In genomic region chr21:14482165-14482564, GRCh38 we compare ENCODE assay signal across 8 cellular contexts.
DNase-seq lines count a peak whose midpoint lies in the region; ATAC-seq and TF ChIP-seq lines count a peak whose summit lies in the region.

No MANE protein-coding gene starts in this region.

- CTCF ChIA-PET in CD8-positive, alpha-beta T cell (lab: Charles Lee) = interaction anchor here (1.2 kb wide), 2 partner anchors 11 to 256 kb away, joined by 3 read pairs; no protein-coding TSS in a partner anchor
- CTCF ChIA-PET in WTC11 (lab: Charles Lee) = no interaction called here

- no peak overlapping the region for H3K27ac ChIP-seq in CD8-positive, alpha-beta T cell (ENCODE audit: low read depth, low read length)
- H3K27ac ChIP-seq in SK-N-MC (no peak overlapping the region), thyroid gland (no peak overlapping the region)

- no peaks in the 10 kb centered on the region for H3K36me3 ChIP-seq in CD8-positive, alpha-beta T cell (ENCODE audit: insufficient read depth, low read length)
- H3K36me3 ChIP-seq in SK-N-MC (ENCODE audit: insufficient read depth, low read length) (no peaks in the 10 kb centered on the region), thyroid gland (no peaks in the 10 kb centered on the region)

- no peak overlapping the region for H3K4me3 ChIP-seq in CD8-positive, alpha-beta T cell (ENCODE audit: low read depth, low read length)
- H3K4me3 ChIP-seq in SK-N-MC (no peak overlapping the region), thyroid gland (replicated peaks in 1 of 3) (no peak overlapping the region)

- WGBS in thyroid gland, 2 donors = 66 to 72% methylated on average over 7 of the region's 7 CpGs

- TF ChIP-seq CTCF in CD8-positive, alpha-beta T cell (IDR thresholded peaks at IDR 0.05) = no peak
- TF ChIP-seq CTCF in GM20000 (IDR thresholded peaks at IDR 0.05; ENCODE audit: extremely low read depth, missing control alignments) = no peak
- no peak for TF ChIP-seq CTCF in thyroid gland (IDR thresholded peaks at IDR 0.05)
- TF ChIP-seq CTCF in WTC11 (IDR thresholded peaks at IDR 0.05) = no peak

- POLR2A ChIA-PET in CD8-positive, alpha-beta T cell (lab: Charles Lee) = no interaction called here
- POLR2A ChIA-PET in WTC11 (lab: Charles Lee) = no interaction called here

- no peaks in the 10 kb centered on the region for H3K27me3 ChIP-seq in CD8-positive, alpha-beta T cell (ENCODE audit: insufficient read depth, low read length)
- H3K27me3 ChIP-seq in thyroid gland = no peaks in the 10 kb centered on the region

- no peak for TF ChIP-seq POLR2A in thyroid gland (IDR thresholded peaks at IDR 0.05)

- peaks cover 10% of the 10 kb centered on the region for H3K36me3 Mint-ChIP-seq in CD8-positive, alpha-beta T cell
- peaks cover 7% of the 10 kb centered on the region for H3K36me3 Mint-ChIP-seq in effector memory CD8-positive, alpha-beta T cell (ENCODE audit: insufficient read depth)
- H3K36me3 Mint-ChIP-seq in WTC11 = no peaks in the 10 kb centered on the region

- intact Hi-C loops in CD8-positive, alpha-beta T cell (cut with DNase I, micrococcal nuclease) = no loop called here
- intact Hi-C loops in thyroid gland (cut with DNase I) = no loop called here

- peak overlapping the region; percentile 55 for H3K4me3 Mint-ChIP-seq in CD8-positive, alpha-beta T cell
- peak overlapping the region; percentile 32 to 47 for H3K4me3 Mint-ChIP-seq in effector memory CD8-positive, alpha-beta T cell
- H3K4me3 Mint-ChIP-seq in WTC11 = no peak overlapping the region

- peaks cover 8% of the 10 kb centered on the region for H3K4me1 Mint-ChIP-seq in CD8-positive, alpha-beta T cell (ENCODE audit: low read depth)
- H3K4me1 Mint-ChIP-seq in effector memory CD8-positive, alpha-beta T cell (ENCODE audit: low read depth in 2 of 2) = peaks cover 13 to 18% of the 10 kb centered on the region in 2 donors
- no peaks in the 10 kb centered on the region for H3K4me1 Mint-ChIP-seq in WTC11

- H3K27ac Mint-ChIP-seq in CD8-positive, alpha-beta T cell = peak overlapping the region; percentile 9
- H3K27ac Mint-ChIP-seq in effector memory CD8-positive, alpha-beta T cell = peak overlapping the region; percentile 7 to 42
- H3K27ac Mint-ChIP-seq in WTC11 = no peak overlapping the region

- no peaks in the 10 kb centered on the region for H3K27me3 Mint-ChIP-seq in CD8-positive, alpha-beta T cell (ENCODE audit: low read depth)
- no peaks in the 10 kb centered on the region for H3K27me3 Mint-ChIP-seq in effector memory CD8-positive, alpha-beta T cell
- no peaks in the 10 kb centered on the region for H3K27me3 Mint-ChIP-seq in WTC11 (ENCODE audit: low read depth)

- ATAC-seq in CD8-positive, alpha-beta T cell = peak; percentile 89
- peak; percentile 84 for ATAC-seq in effector memory CD8-positive, alpha-beta T cell (replicated peaks)
- no peak for ATAC-seq in WTC11

- H3K9ac ChIP-seq in SK-N-MC (ENCODE audit: insufficient read length) = no peak overlapping the region

- H3K9me3 Mint-ChIP-seq in CD8-positive, alpha-beta T cell = no peaks in the 10 kb centered on the region
- no peaks in the 10 kb centered on the region for H3K9me3 Mint-ChIP-seq in effector memory CD8-positive, alpha-beta T cell
- H3K9me3 Mint-ChIP-seq in WTC11 = peaks cover 8% of the 10 kb centered on the region

- H3K4me1 ChIP-seq in CD8-positive, alpha-beta T cell (ENCODE audit: insufficient read depth, low read length) = peaks cover 6% of the 10 kb centered on the region
- H3K4me1 ChIP-seq in thyroid gland = no peaks in the 10 kb centered on the region

- DNase-seq in CD8-positive, alpha-beta T cell = peak in 1 of 7 experiments; percentile 13
- DNase-seq in GM20000 (ENCODE audit: low spot score) (peak; percentile 27), SK-N-MC (ENCODE audit: low read depth, low spot score) (peak; percentile 20), thyroid gland (no peak), NCI-H1048 (lab: John Stamatoyannopoulos, UW) (no peak), WTC11 (ENCODE audit: low spot score) (no peak), hippocampal formation (lab: John Stamatoyannopoulos, UW) (no peak)
- no peak for DNase-seq in effector memory CD8-positive, alpha-beta T cell

- H3K9me3 ChIP-seq in CD8-positive, alpha-beta T cell (ENCODE audit: low read length) = no peaks in the 10 kb centered on the region
- no peaks in the 10 kb centered on the region for H3K9me3 ChIP-seq in SK-N-MC (ENCODE audit: low read depth, low read length)
- no peaks in the 10 kb centered on the region for H3K9me3 ChIP-seq in thyroid gland

TF ChIP-seq in WTC11, 78 proteins besides CTCF, POLR2A, EP300 and RAD21:
- TF ChIP-seq TP53 (CRISPR knock-in tag; IDR thresholded peaks at IDR 0.05) = no peak
- TF ChIP-seq EMX1 (CRISPR knock-in tag; IDR thresholded peaks at IDR 0.05) = no peak
- TF ChIP-seq FOXK1 (CRISPR knock-in tag; IDR thresholded peaks at IDR 0.05) = no peak
- TF ChIP-seq TCF7 (CRISPR knock-in tag; IDR thresholded peaks at IDR 0.05; ENCODE audit: low read depth) = no peak
- TF ChIP-seq ZNF317 (CRISPR knock-in tag; IDR thresholded peaks at IDR 0.05; ENCODE audit: borderline replicate concordance, low read depth) = no peak
- TF ChIP-seq, protein P1, sequence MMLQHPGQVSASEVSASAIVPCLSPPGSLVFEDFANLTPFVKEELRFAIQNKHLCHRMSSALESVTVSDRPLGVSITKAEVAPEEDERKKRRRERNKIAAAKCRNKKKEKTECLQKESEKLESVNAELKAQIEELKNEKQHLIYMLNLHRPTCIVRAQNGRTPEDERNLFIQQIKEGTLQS (CRISPR knock-in tag; conservative IDR thresholded peaks at IDR 0.05) = no peak
- TF ChIP-seq, protein P2, sequence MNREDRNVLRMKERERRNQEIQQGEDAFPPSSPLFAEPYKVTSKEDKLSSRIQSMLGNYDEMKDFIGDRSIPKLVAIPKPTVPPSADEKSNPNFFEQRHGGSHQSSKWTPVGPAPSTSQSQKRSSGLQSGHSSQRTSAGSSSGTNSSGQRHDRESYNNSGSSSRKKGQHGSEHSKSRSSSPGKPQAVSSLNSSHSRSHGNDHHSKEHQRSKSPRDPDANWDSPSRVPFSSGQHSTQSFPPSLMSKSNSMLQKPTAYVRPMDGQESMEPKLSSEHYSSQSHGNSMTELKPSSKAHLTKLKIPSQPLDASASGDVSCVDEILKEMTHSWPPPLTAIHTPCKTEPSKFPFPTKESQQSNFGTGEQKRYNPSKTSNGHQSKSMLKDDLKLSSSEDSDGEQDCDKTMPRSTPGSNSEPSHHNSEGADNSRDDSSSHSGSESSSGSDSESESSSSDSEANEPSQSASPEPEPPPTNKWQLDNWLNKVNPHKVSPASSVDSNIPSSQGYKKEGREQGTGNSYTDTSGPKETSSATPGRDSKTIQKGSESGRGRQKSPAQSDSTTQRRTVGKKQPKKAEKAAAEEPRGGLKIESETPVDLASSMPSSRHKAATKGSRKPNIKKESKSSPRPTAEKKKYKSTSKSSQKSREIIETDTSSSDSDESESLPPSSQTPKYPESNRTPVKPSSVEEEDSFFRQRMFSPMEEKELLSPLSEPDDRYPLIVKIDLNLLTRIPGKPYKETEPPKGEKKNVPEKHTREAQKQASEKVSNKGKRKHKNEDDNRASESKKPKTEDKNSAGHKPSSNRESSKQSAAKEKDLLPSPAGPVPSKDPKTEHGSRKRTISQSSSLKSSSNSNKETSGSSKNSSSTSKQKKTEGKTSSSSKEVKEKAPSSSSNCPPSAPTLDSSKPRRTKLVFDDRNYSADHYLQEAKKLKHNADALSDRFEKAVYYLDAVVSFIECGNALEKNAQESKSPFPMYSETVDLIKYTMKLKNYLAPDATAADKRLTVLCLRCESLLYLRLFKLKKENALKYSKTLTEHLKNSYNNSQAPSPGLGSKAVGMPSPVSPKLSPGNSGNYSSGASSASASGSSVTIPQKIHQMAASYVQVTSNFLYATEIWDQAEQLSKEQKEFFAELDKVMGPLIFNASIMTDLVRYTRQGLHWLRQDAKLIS (CRISPR knock-in tag; IDR thresholded peaks at IDR 0.05; ENCODE audit: borderline replicate concordance) = no peak

Comparison
In these comparisons a context has a peak if more than half of its experiments do, and no peak if none do; other contexts are left out.
1. DNase-seq: peak in GM20000 (single experiment) and SK-N-MC (single experiment); none in effector memory CD8-positive, alpha-beta T cell (0 of 3), thyroid gland (0 of 2), NCI-H1048 (single experiment), WTC11 (single experiment) and hippocampal formation (0 of 2).